9 cellular contexts compared by ENCODE assay signal in the genomic region with DNA sequence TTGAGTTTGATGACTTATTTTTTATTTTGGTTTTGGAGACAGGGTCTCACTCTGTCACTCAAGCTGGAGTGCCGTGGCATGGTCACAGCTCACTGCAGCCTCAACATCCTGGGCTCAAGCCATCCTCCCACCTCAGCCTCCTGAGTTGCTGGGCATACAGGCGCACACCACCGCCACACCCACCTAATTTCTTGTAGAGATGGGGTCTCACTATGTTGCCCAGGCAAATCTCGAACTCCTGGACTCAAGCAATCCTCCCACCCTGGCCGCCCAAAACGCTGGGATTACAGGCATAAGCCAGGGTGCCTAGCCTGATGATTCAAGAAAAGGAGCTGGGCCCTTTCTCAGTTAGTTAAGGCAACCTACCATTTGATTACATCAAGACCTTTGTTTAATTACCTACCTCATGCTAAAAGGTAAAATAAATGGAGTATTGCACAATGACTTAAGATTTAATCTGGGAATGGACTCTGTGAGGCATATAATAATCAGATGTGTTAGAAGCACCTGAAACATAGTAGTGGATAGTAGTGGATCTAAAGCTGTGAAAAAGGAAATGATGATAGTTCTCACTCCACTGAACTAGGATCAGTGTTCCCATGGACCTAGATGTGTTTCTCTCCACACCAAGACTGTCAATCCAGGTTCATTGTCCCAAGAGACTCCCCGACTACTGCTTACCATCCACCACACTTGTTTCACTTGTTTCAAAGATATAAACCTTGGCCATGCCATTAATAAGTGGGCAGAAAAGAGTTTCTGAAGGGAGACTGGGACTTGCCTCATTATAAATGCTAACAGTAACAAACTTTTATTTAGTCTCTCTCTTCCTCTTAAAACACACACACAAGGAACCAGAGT. TPM values are rescaled to one million over a fixed set of nuclear protein-coding genes. Genes with fewer than 3 reads are reported as not detected.
DNase-seq lines count a peak whose midpoint lies in the region; ATAC-seq and TF ChIP-seq lines count a peak whose summit lies in the region.
"Had no signal": no experiment of that assay in that cellular context is flagged by ENCODE, and none has a peak within 500 bp of the region (broad histone marks: within the 10 kb centered on the region; RNA-seq: fewer than 3 reads in every experiment).

No MANE protein-coding gene starts in this region.

- WGBS in HUES64, result 93% methylated on average over 7 of the region's 7 CpGs

- H3K27ac ChIP-seq in AG04450 (ENCODE audit: low read depth, low read length) (no peak overlapping the region), HUES64 (ENCODE audit: low read depth, low read length) (no peak overlapping the region), duodenal mucosa (ENCODE audit: low read depth, low read length) (no peak overlapping the region), muscle layer of colon (ENCODE audit: low read depth, low read length) (peak overlapping the region; percentile 84)

- DNase-seq in AG04450 (ENCODE audit: low read depth, low spot score) (no peak), SW480 (ENCODE audit: low spot score) (no peak), GM13976 (ENCODE audit: low spot score) (no peak)
- DNase-seq: hippocampal formation had no signal

- H3K9ac ChIP-seq in HUES64 (ENCODE audit: low read depth, low read length) (peak overlapping the region; percentile 92; the same call in 1 of the 2 replicates), duodenal mucosa (ENCODE audit: low read depth in 1 of 2, low read length in 2 of 2) (peak overlapping the region in 1 of 2 donors; percentile 57), muscle layer of colon (ENCODE audit: low read length) (peak overlapping the region; percentile 66)

- CTCF ChIA-PET in AG04450 (lab: Charles Lee), result interaction anchor here (0.7 to 9.9 kb wide), 4 partner anchors 30 to 261 kb away, joined by 3 to 210 read pairs (median 4); no protein-coding TSS in a partner anchor

- H3K36me3 ChIP-seq in HUES64 (ENCODE audit: insufficient read depth, low read length) (peaks cover 16% of the 10 kb centered on the region; the same call in 1 of the 2 replicates), duodenal mucosa (ENCODE audit: control insufficient read depth in 1 of 2, insufficient read depth in 2 of 2, low read length in 2 of 2) (no peaks in the 10 kb centered on the region), muscle layer of colon (ENCODE audit: insufficient read depth, low read length) (no peaks in the 10 kb centered on the region)

- no peak for TF ChIP-seq CTCF in AG04450 (IDR thresholded peaks at IDR 0.05; ENCODE audit: low read depth, low read length)
- TF ChIP-seq CTCF in GM13976 (IDR thresholded peaks at IDR 0.05; ENCODE audit: borderline replicate concordance, control extremely low read depth, extremely low read depth, insufficient read depth, missing control alignments), result no peak

- H3K4me1 ChIP-seq in HUES64 (ENCODE audit: insufficient read depth, low read length) (peaks cover 34% of the 10 kb centered on the region), duodenal mucosa (ENCODE audit: control insufficient read depth in 1 of 2, insufficient read depth in 2 of 2, low read length in 2 of 2) (peaks cover 9 to 11% of the 10 kb centered on the region in 2 donors), muscle layer of colon (ENCODE audit: insufficient read depth, low read length) (peaks cover 51% of the 10 kb centered on the region)

- POLR2A ChIA-PET in AG04450 (lab: Yijun Ruan, JAX), result no interaction called here

- H3K4me3 ChIP-seq in AG04450 (ENCODE audit: low read depth, low read length), result peak overlapping the region; percentile 95
- peak overlapping the region; percentile 79 for H3K4me3 ChIP-seq in HUES64 (ENCODE audit: low read length)
- peak overlapping the region; percentile 78 for H3K4me3 ChIP-seq in duodenal mucosa (ENCODE audit: low read depth in 1 of 2, low read length in 2 of 2)
- peak overlapping the region; percentile 48 to 83 for H3K4me3 ChIP-seq in muscle layer of colon (ENCODE audit: low read depth in 1 of 2, low read length in 2 of 2)

- no peaks in the 10 kb centered on the region for H3K9me3 ChIP-seq in AG04450 (ENCODE audit: control insufficient read depth, insufficient read depth, low read length)
- H3K9me3 ChIP-seq in HUES64 (ENCODE audit: insufficient read depth, low read depth, low read length), result no peaks in the 10 kb centered on the region
- no peaks in the 10 kb centered on the region for H3K9me3 ChIP-seq in duodenal mucosa (ENCODE audit: control insufficient read depth in 1 of 2, low read length in 2 of 2)
- H3K9me3 ChIP-seq in muscle layer of colon (ENCODE audit: low read length), result no peaks in the 10 kb centered on the region

- ATAC-seq in HG03175 (IDR thresholded peaks at IDR 0.05; ENCODE audit: unreplicated experiment), result no peak
- no peak for ATAC-seq in HG03196 (IDR thresholded peaks at IDR 0.05; ENCODE audit: unreplicated experiment)

- H3K27me3 ChIP-seq in AG04450 (ENCODE audit: control insufficient read depth, insufficient read depth, low read length) (peaks cover 13% of the 10 kb centered on the region), HUES64 (ENCODE audit: insufficient read depth, low read length) (no peaks in the 10 kb centered on the region), duodenal mucosa (ENCODE audit: control insufficient read depth in 1 of 2, insufficient read depth in 2 of 2, low read length in 2 of 2) (peaks cover 6 to 9% of the 10 kb centered on the region in 2 donors), muscle layer of colon (ENCODE audit: control insufficient read depth in 1 of 2, insufficient read depth in 2 of 2, low read length in 2 of 2) (peaks cover 0 to 6% of the 10 kb centered on the region in 2 donors)

- in situ Hi-C loops in GM13976 (cut with MboI; ENCODE audit: low sequenced_read_pairs, unreplicated experiment), result no loop called here

RNA-seq across cellular contexts. Expression of a gene that starts 2.1 kb away (rescaled TPM):
- polyA plus RNA-seq in AG04450 (2011; rRNA removed), result 21.7 and 23.8 TPM in 2 replicates
- 31.1 and 34.9 TPM in 2 replicates for polyA minus RNA-seq in AG04450 (2011; rRNA and poly(A)+ RNA removed)
- polyA plus RNA-seq in HUES64 (2013, experiment 1 of 2), result 30.3 TPM
- 34.0 TPM for polyA plus RNA-seq in HUES64 (2013, experiment 2 of 2)
